Comparison of ENCODE assay signal across 7 cellular contexts in genomic region chr16:83137326-83137770, GRCh38.
DNase-seq lines count a peak whose midpoint lies in the region; ATAC-seq and TF ChIP-seq lines count a peak whose summit lies in the region.

No MANE protein-coding gene starts in this region.

- peaks cover 3% of the 10 kb centered on the region for H3K27me3 Mint-ChIP-seq in neural progenitor cell (ENCODE audit: insufficient read depth, low read depth)

- H3K36me3 ChIP-seq in duodenal mucosa (ENCODE audit: control insufficient read depth in 1 of 2, insufficient read depth in 2 of 2, low read length in 2 of 2) (no peaks in the 10 kb centered on the region), neural progenitor cell (no peaks in the 10 kb centered on the region)

- H3K4me3 ChIP-seq in duodenal mucosa (ENCODE audit: low read depth in 1 of 2, low read length in 2 of 2), result peak overlapping the region; percentile 41 to 65
- H3K4me3 ChIP-seq in neural progenitor cell, result no peak overlapping the region

- no peaks in the 10 kb centered on the region for H3K79me2 ChIP-seq in neural progenitor cell (ENCODE audit: low read depth)

- H3K4me1 ChIP-seq in duodenal mucosa (ENCODE audit: control insufficient read depth in 1 of 2, insufficient read depth in 2 of 2, low read length in 2 of 2) (peaks cover 18 to 22% of the 10 kb centered on the region in 2 donors), neural progenitor cell (peaks cover 4% of the 10 kb centered on the region)

- TF ChIP-seq CTCF in neural progenitor cell (IDR thresholded peaks at IDR 0.05), result no peak

- H3K4me1 Mint-ChIP-seq in neural progenitor cell, result peaks cover 23% of the 10 kb centered on the region

- H3K9me3 Mint-ChIP-seq in neural progenitor cell, result no peaks in the 10 kb centered on the region

- ATAC-seq in GM18511 (IDR thresholded peaks at IDR 0.05; ENCODE audit: unreplicated experiment) (peak; percentile 69), GM21526 (IDR thresholded peaks at IDR 0.05; ENCODE audit: low FRiP score, unreplicated experiment) (no peak), HG02852 (IDR thresholded peaks at IDR 0.05; ENCODE audit: unreplicated experiment) (no peak), HG03196 (IDR thresholded peaks at IDR 0.05; ENCODE audit: unreplicated experiment) (no peak)

- no peaks in the 10 kb centered on the region for H3F3A ChIP-seq in neural progenitor cell (ENCODE audit: low read depth)

- H4K20me1 ChIP-seq in neural progenitor cell (ENCODE audit: low read depth), result no peaks in the 10 kb centered on the region

- peak overlapping the region; percentile 14 for H3K4me3 Mint-ChIP-seq in neural progenitor cell

- DNase-seq in NOMO-1 treated with DMSO at 0.1 percent for 48 hours (lab: John Stamatoyannopoulos, UW; ENCODE audit: unreplicated experiment) (peak; percentile 51), neural progenitor cell (ENCODE audit: low spot score) (peak; percentile 63)

- H2AFZ ChIP-seq in neural progenitor cell (replicated peaks), result no peak overlapping the region

- H3K27ac ChIP-seq in duodenal mucosa (ENCODE audit: low read depth, low read length) (no peak overlapping the region), neural progenitor cell (no peak overlapping the region)

- H3K4me2 ChIP-seq in neural progenitor cell, result peak overlapping the region; percentile 21

- H3K9me3 ChIP-seq in duodenal mucosa (ENCODE audit: control insufficient read depth in 1 of 2, low read length in 2 of 2) (no peaks in the 10 kb centered on the region), neural progenitor cell (ENCODE audit: low read depth) (no peaks in the 10 kb centered on the region)

- H3K27me3 ChIP-seq in duodenal mucosa (ENCODE audit: control insufficient read depth in 1 of 2, insufficient read depth in 2 of 2, low read length in 2 of 2) (no peaks in the 10 kb centered on the region), neural progenitor cell (no peaks in the 10 kb centered on the region)

- no peak overlapping the region for H3K27ac Mint-ChIP-seq in neural progenitor cell

- H3K36me3 Mint-ChIP-seq in neural progenitor cell, result no peaks in the 10 kb centered on the region

- H3K9ac ChIP-seq in duodenal mucosa (ENCODE audit: low read depth in 1 of 2, low read length in 2 of 2), result no peak overlapping the region
- H3K9ac ChIP-seq in neural progenitor cell, result no peak overlapping the region
